1 cellular context compared by ENCODE assay signal in the genomic region with DNA sequence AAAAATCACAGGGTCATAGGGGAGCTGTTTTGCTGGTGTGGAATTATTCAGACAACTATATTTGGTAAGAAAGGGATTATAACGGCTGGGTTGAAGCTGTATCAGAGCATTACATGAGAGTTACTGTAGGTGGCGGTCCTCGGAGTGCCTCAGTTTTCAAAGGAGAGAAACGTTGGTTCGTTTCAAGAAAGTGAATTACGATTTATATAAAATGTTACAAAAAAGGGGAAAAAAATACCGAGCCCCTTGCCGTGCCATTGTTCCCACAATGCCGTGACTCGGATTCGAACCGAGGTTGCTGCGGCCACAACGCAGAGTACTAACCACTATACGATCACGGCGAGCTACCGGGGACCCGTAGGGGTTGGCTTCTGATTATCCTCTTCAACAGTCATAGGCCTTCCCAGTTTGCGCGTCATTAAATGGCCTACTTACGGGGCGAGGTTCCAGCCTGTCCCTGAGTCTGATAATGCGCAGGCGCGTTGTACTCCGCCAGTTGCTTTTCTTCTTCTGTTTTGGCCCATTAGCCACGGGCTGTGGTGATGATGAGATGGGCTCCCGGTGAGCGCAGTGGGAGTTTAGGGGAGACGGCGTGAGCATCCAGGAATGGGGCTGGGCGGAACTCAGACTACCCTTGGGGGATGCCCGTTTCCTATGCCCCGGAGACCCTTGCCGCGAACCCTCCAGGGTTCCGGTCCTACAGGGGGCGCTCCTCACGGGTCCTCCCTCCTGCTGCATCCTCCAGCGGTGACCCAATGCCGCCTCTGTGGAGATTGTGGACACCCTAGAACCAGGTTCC.
TF ChIP-seq lines count a peak whose summit lies in the region.

No MANE protein-coding gene starts in this region.

TF ChIP-seq in HEK293, 187 proteins besides CTCF, POLR2A, EP300 and RAD21 (continued from another document and continues in another):
- TF ChIP-seq ZFHX2 (tag by site-specific recombination; conservative IDR thresholded peaks at IDR 0.05) (no peak), ZNF146 (tag by site-specific recombination; IDR thresholded peaks at IDR 0.05) (no peak), ZNF2 (tag by site-specific recombination; IDR thresholded peaks at IDR 0.05) (peak; percentile 70; the same call in 1 of the 2 replicates), ZNF366 (tag by site-specific recombination; conservative IDR thresholded peaks at IDR 0.05) (peak; percentile 32; the same call in 1 of the 2 replicates), ZNF24 (tag by site-specific recombination; IDR thresholded peaks at IDR 0.05) (0 out of 2 replicates have a peak, but pooled peaks have one; percentile 12), ZNF433 (tag by site-specific recombination; IDR thresholded peaks at IDR 0.05; ENCODE audit: low read depth) (no peak), FEZF1 (tag by site-specific recombination; IDR thresholded peaks at IDR 0.05) (0 out of 2 replicates have a peak, but pooled peaks have one; percentile 18), ZBTB21 (tag by site-specific recombination; IDR thresholded peaks at IDR 0.05) (peak; percentile 9; the same call in 1 of the 2 replicates), TCF7L2 (IDR thresholded peaks at IDR 0.05; ENCODE audit: borderline replicate concordance, low read depth, low read length) (no peak), ZNF677 (tag by site-specific recombination; IDR thresholded peaks at IDR 0.05) (no peak), KLF9 (tag by site-specific recombination; IDR thresholded peaks at IDR 0.05; ENCODE audit: low read depth) (peak; percentile 21; the same call in 1 of the 2 replicates), MEIS1 (CRISPR knock-in tag; IDR thresholded peaks at IDR 0.05; ENCODE audit: borderline replicate concordance) (no peak), ZNF658 (tag by site-specific recombination; IDR thresholded peaks at IDR 0.05) (no peak), ZXDB (tag by site-specific recombination; IDR thresholded peaks at IDR 0.05) (peak; percentile 53; the same call in 1 of the 2 replicates), ZNF394 (tag by site-specific recombination; IDR thresholded peaks at IDR 0.05; ENCODE audit: borderline replicate concordance) (peak; percentile 65)
- TF ChIP-seq, protein P1, sequence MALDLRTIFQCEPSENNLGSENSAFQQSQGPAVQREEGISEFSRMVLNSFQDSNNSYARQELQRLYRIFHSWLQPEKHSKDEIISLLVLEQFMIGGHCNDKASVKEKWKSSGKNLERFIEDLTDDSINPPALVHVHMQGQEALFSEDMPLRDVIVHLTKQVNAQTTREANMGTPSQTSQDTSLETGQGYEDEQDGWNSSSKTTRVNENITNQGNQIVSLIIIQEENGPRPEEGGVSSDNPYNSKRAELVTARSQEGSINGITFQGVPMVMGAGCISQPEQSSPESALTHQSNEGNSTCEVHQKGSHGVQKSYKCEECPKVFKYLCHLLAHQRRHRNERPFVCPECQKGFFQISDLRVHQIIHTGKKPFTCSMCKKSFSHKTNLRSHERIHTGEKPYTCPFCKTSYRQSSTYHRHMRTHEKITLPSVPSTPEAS (tag by site-specific recombination; IDR thresholded peaks at IDR 0.05): no peak; the same call in 1 of the 2 replicates
- TF ChIP-seq, protein P2, sequence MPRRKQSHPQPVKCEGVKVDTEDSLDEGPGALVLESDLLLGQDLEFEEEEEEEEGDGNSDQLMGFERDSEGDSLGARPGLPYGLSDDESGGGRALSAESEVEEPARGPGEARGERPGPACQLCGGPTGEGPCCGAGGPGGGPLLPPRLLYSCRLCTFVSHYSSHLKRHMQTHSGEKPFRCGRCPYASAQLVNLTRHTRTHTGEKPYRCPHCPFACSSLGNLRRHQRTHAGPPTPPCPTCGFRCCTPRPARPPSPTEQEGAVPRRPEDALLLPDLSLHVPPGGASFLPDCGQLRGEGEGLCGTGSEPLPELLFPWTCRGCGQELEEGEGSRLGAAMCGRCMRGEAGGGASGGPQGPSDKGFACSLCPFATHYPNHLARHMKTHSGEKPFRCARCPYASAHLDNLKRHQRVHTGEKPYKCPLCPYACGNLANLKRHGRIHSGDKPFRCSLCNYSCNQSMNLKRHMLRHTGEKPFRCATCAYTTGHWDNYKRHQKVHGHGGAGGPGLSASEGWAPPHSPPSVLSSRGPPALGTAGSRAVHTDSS (tag by site-specific recombination; IDR thresholded peaks at IDR 0.05): no peak
- TF ChIP-seq, protein P3, sequence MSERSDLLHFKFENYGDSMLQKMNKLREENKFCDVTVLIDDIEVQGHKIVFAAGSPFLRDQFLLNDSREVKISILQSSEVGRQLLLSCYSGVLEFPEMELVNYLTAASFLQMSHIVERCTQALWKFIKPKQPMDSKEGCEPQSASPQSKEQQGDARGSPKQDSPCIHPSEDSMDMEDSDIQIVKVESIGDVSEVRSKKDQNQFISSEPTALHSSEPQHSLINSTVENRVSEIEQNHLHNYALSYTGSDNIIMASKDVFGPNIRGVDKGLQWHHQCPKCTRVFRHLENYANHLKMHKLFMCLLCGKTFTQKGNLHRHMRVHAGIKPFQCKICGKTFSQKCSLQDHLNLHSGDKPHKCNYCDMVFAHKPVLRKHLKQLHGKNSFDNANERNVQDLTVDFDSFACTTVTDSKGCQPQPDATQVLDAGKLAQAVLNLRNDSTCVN (tag by site-specific recombination; optimal IDR thresholded peaks at IDR 0.05): peak; percentile 45
- TF ChIP-seq, protein P4, sequence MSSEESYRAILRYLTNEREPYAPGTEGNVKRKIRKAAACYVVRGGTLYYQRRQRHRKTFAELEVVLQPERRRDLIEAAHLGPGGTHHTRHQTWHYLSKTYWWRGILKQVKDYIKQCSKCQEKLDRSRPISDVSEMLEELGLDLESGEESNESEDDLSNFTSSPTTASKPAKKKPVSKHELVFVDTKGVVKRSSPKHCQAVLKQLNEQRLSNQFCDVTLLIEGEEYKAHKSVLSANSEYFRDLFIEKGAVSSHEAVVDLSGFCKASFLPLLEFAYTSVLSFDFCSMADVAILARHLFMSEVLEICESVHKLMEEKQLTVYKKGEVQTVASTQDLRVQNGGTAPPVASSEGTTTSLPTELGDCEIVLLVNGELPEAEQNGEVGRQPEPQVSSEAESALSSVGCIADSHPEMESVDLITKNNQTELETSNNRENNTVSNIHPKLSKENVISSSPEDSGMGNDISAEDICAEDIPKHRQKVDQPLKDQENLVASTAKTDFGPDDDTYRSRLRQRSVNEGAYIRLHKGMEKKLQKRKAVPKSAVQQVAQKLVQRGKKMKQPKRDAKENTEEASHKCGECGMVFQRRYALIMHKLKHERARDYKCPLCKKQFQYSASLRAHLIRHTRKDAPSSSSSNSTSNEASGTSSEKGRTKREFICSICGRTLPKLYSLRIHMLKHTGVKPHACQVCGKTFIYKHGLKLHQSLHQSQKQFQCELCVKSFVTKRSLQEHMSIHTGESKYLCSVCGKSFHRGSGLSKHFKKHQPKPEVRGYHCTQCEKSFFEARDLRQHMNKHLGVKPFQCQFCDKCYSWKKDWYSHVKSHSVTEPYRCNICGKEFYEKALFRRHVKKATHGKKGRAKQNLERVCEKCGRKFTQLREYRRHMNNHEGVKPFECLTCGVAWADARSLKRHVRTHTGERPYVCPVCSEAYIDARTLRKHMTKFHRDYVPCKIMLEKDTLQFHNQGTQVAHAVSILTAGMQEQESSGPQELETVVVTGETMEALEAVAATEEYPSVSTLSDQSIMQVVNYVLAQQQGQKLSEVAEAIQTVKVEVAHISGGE (tag by site-specific recombination; conservative IDR thresholded peaks at IDR 0.05; ENCODE audit: low read depth): peak; percentile 42; the same call in 1 of the 2 replicates
- TF ChIP-seq, protein P5, sequence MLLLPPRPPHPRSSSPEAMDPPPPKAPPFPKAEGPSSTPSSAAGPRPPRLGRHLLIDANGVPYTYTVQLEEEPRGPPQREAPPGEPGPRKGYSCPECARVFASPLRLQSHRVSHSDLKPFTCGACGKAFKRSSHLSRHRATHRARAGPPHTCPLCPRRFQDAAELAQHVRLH (tag by site-specific recombination; IDR thresholded peaks at IDR 0.05): peak; percentile 73
- TF ChIP-seq, protein P6, sequence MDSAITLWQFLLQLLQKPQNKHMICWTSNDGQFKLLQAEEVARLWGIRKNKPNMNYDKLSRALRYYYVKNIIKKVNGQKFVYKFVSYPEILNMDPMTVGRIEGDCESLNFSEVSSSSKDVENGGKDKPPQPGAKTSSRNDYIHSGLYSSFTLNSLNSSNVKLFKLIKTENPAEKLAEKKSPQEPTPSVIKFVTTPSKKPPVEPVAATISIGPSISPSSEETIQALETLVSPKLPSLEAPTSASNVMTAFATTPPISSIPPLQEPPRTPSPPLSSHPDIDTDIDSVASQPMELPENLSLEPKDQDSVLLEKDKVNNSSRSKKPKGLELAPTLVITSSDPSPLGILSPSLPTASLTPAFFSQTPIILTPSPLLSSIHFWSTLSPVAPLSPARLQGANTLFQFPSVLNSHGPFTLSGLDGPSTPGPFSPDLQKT (IDR thresholded peaks at IDR 0.05; ENCODE audit: borderline replicate concordance, low read depth, low read length): no peak
- TF ChIP-seq, protein P7, sequence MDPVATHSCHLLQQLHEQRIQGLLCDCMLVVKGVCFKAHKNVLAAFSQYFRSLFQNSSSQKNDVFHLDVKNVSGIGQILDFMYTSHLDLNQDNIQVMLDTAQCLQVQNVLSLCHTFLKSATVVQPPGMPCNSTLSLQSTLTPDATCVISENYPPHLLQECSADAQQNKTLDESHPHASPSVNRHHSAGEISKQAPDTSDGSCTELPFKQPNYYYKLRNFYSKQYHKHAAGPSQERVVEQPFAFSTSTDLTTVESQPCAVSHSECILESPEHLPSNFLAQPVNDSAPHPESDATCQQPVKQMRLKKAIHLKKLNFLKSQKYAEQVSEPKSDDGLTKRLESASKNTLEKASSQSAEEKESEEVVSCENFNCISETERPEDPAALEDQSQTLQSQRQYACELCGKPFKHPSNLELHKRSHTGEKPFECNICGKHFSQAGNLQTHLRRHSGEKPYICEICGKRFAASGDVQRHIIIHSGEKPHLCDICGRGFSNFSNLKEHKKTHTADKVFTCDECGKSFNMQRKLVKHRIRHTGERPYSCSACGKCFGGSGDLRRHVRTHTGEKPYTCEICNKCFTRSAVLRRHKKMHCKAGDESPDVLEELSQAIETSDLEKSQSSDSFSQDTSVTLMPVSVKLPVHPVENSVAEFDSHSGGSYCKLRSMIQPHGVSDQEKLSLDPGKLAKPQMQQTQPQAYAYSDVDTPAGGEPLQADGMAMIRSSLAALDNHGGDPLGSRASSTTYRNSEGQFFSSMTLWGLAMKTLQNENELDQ (tag by site-specific recombination; IDR thresholded peaks at IDR 0.05; ENCODE audit: low read depth): no peak
- TF ChIP-seq, protein P8, sequence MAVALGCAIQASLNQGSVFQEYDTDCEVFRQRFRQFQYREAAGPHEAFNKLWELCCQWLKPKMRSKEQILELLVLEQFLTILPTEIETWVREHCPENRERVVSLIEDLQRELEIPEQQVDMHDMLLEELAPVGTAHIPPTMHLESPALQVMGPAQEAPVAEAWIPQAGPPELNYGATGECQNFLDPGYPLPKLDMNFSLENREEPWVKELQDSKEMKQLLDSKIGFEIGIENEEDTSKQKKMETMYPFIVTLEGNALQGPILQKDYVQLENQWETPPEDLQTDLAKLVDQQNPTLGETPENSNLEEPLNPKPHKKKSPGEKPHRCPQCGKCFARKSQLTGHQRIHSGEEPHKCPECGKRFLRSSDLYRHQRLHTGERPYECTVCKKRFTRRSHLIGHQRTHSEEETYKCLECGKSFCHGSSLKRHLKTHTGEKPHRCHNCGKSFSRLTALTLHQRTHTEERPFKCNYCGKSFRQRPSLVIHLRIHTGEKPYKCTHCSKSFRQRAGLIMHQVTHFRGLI (tag by site-specific recombination; IDR thresholded peaks at IDR 0.05): no peak
- TF ChIP-seq, protein P9, sequence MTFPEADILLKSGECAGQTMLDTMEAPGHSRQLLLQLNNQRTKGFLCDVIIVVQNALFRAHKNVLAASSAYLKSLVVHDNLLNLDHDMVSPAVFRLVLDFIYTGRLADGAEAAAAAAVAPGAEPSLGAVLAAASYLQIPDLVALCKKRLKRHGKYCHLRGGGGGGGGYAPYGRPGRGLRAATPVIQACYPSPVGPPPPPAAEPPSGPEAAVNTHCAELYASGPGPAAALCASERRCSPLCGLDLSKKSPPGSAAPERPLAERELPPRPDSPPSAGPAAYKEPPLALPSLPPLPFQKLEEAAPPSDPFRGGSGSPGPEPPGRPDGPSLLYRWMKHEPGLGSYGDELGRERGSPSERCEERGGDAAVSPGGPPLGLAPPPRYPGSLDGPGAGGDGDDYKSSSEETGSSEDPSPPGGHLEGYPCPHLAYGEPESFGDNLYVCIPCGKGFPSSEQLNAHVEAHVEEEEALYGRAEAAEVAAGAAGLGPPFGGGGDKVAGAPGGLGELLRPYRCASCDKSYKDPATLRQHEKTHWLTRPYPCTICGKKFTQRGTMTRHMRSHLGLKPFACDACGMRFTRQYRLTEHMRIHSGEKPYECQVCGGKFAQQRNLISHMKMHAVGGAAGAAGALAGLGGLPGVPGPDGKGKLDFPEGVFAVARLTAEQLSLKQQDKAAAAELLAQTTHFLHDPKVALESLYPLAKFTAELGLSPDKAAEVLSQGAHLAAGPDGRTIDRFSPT (tag by site-specific recombination; IDR thresholded peaks at IDR 0.05): peak; percentile 55; the same call in 1 of the 2 replicates
- TF ChIP-seq, protein P10, sequence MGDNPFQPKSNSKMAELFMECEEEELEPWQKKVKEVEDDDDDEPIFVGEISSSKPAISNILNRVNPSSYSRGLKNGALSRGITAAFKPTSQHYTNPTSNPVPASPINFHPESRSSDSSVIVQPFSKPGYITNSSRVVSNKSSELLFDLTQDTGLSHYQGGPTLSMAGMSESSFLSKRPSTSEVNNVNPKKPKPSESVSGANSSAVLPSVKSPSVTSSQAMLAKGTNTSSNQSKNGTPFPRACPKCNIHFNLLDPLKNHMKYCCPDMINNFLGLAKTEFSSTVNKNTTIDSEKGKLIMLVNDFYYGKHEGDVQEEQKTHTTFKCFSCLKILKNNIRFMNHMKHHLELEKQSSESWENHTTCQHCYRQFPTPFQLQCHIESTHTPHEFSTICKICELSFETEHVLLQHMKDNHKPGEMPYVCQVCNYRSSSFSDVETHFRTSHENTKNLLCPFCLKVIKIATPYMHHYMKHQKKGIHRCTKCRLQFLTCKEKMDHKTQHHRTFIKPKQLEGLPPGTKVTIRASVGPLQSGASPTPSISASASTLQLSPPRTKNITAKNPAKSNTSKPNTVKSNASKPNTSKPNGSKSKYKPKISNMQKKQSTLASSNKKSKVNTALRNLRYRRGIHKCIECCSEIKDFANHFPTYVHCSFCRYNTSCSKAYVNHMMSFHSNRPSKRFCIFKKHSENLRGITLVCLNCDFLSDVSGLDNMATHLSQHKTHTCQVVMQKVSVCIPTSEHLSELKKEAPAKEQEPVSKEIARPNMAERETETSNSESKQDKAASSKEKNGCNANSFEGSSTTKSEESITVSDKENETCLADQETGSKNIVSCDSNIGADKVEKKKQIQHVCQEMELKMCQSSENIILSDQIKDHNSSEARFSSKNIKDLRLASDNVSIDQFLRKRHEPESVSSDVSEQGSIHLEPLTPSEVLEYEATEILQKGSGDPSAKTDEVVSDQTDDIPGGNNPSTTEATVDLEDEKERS (tag by site-specific recombination; IDR thresholded peaks at IDR 0.05): 0 out of 2 replicates have a peak, but pooled peaks have one; percentile 16
- TF ChIP-seq, protein P11, sequence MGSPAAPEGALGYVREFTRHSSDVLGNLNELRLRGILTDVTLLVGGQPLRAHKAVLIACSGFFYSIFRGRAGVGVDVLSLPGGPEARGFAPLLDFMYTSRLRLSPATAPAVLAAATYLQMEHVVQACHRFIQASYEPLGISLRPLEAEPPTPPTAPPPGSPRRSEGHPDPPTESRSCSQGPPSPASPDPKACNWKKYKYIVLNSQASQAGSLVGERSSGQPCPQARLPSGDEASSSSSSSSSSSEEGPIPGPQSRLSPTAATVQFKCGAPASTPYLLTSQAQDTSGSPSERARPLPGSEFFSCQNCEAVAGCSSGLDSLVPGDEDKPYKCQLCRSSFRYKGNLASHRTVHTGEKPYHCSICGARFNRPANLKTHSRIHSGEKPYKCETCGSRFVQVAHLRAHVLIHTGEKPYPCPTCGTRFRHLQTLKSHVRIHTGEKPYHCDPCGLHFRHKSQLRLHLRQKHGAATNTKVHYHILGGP (tag by site-specific recombination; IDR thresholded peaks at IDR 0.05): no peak
